1 cellular context compared by ENCODE assay signal in the genomic region with DNA sequence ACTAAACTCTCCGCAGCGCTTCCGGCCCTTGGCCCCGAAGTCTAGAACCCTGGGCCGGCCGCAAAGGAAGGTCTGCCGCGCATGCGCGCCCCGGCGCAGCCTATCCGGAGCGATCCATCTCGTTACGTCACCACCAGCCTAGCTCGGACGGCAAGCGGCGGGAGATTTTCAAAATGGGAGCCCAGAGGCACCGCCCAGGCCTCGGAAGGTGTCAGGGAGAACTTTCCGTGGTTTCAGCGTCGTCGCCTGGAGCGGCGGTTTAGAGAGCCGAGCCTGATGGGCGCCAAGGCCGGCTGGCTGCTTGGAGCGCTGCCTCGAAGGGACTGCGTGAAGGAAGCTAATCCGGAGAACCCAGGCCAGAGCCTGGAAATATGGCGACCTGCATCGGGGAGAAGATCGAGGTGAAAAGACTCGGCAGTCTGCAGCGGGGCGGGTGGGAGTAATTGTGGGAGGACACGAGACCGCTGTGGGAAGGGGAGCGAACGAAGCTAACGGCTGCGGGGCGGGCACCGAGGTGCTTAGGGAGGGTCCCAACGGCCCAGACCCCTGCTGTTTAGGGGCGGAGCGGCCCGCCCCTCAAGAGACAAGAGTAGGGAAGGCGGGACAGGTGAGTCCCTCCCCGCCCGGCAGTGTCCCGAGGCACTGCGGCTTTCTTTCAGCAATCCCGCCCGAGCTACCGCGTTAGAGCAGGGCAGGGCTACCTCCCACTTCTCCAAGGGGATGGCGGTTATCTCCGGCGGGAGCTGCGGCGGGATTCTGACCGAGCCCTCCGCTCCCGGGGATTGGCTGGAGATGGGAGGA.
TF ChIP-seq lines count a peak whose summit lies in the region.

A gene (plus strand): TSS at position 130 of the 801 bp plus-strand sequence. CDS start 242 bp downstream, at position 372.

TF ChIP-seq in HepG2, 621 proteins besides CTCF, POLR2A, EP300 and RAD21 (continued from another document and continues in another):
- TF ChIP-seq, protein P1, sequence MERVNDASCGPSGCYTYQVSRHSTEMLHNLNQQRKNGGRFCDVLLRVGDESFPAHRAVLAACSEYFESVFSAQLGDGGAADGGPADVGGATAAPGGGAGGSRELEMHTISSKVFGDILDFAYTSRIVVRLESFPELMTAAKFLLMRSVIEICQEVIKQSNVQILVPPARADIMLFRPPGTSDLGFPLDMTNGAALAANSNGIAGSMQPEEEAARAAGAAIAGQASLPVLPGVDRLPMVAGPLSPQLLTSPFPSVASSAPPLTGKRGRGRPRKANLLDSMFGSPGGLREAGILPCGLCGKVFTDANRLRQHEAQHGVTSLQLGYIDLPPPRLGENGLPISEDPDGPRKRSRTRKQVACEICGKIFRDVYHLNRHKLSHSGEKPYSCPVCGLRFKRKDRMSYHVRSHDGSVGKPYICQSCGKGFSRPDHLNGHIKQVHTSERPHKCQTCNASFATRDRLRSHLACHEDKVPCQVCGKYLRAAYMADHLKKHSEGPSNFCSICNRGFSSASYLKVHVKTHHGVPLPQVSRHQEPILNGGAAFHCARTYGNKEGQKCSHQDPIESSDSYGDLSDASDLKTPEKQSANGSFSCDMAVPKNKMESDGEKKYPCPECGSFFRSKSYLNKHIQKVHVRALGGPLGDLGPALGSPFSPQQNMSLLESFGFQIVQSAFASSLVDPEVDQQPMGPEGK (CRISPR knock-in tag; IDR thresholded peaks at IDR 0.05) = no peak
- TF ChIP-seq RXRB (CRISPR knock-in tag; IDR thresholded peaks at IDR 0.05; ENCODE audit: borderline replicate concordance) (peak; percentile 43; the same call in 1 of the 2 replicates), ZNF552 (CRISPR knock-in tag; IDR thresholded peaks at IDR 0.05; ENCODE audit: borderline replicate concordance) (no peak), TBP (CRISPR knock-in tag; IDR thresholded peaks at IDR 0.05) (no peak), ZNF274 (CRISPR knock-in tag; IDR thresholded peaks at IDR 0.05) (peak; percentile 46; the same call in 1 of the 2 replicates), SRY (CRISPR knock-in tag; IDR thresholded peaks at IDR 0.05) (peak; percentile 74; the same call in 1 of the 2 replicates), ZIK1 (CRISPR knock-in tag; IDR thresholded peaks at IDR 0.05; ENCODE audit: borderline replicate concordance, low read depth) (no peak), KDM4B (CRISPR knock-in tag; IDR thresholded peaks at IDR 0.05) (0 out of 2 replicates have a peak, but pooled peaks have one; percentile 28), NFKB2 (CRISPR knock-in tag; IDR thresholded peaks at IDR 0.05; ENCODE audit: borderline replicate concordance) (peak; percentile 93; the same call in 1 of the 2 replicates), ZNF670 (CRISPR knock-in tag; IDR thresholded peaks at IDR 0.05; ENCODE audit: borderline replicate concordance) (0 out of 2 replicates have a peak, but pooled peaks have one; percentile 26), RFX1 (IDR thresholded peaks at IDR 0.05) (no peak), ZNF251 (CRISPR knock-in tag; IDR thresholded peaks at IDR 0.05) (no peak), SNAPC2 (CRISPR knock-in tag; IDR thresholded peaks at IDR 0.05) (peak; percentile 74; the same call in 1 of the 2 replicates), TOE1 (CRISPR knock-in tag; IDR thresholded peaks at IDR 0.05) (no peak), KLF6 (CRISPR knock-in tag; IDR thresholded peaks at IDR 0.05) (peak; percentile 58; the same call in 1 of the 2 replicates), NPAS2 (CRISPR knock-in tag; IDR thresholded peaks at IDR 0.05; ENCODE audit: borderline replicate concordance) (no peak), ZNF138 (CRISPR knock-in tag; IDR thresholded peaks at IDR 0.05; ENCODE audit: low read depth) (no peak), SPEN (CRISPR knock-in tag; IDR thresholded peaks at IDR 0.05; ENCODE audit: low read depth) (peak; percentile 61; the same call in 1 of the 2 replicates), ERF (CRISPR knock-in tag; IDR thresholded peaks at IDR 0.05) (0 out of 2 replicates have a peak, but pooled peaks have one; percentile 2), MAFK (conservative IDR thresholded peaks at IDR 0.05 in 1 of 2, IDR thresholded peaks at IDR 0.05 in 1 of 2; ENCODE audit: low read length in 2 of 2) (no peak), ZNF33A (CRISPR knock-in tag; IDR thresholded peaks at IDR 0.05; ENCODE audit: borderline replicate concordance) (no peak), ZFP36 (IDR thresholded peaks at IDR 0.05; ENCODE audit: borderline replicate concordance, low read depth, low read length, partially characterized antibody) (no peak), ZFAT (CRISPR knock-in tag; conservative IDR thresholded peaks at IDR 0.05) (no peak), FOSL1 (CRISPR knock-in tag; IDR thresholded peaks at IDR 0.05; ENCODE audit: borderline replicate concordance) (no peak), BHLHE40 (IDR thresholded peaks at IDR 0.05; ENCODE audit: low read length) (no peak), ZNF329 (CRISPR knock-in tag; IDR thresholded peaks at IDR 0.05; ENCODE audit: low read depth) (0 out of 2 replicates have a peak, but pooled peaks have one; percentile 49), CREM (IDR thresholded peaks at IDR 0.05) (peak; percentile 86), CREM (CRISPR knock-in tag; IDR thresholded peaks at IDR 0.05) (no peak; the same call in 1 of the 2 replicates), PAWR (CRISPR knock-in tag; IDR thresholded peaks at IDR 0.05; ENCODE audit: borderline replicate concordance) (no peak; the same call in 1 of the 2 replicates), FOXP1 (IDR thresholded peaks at IDR 0.05) (no peak), FOXP1 (CRISPR knock-in tag; IDR thresholded peaks at IDR 0.05) (no peak), ZNF766 (CRISPR knock-in tag; IDR thresholded peaks at IDR 0.05; ENCODE audit: borderline replicate concordance) (no peak; the same call in 1 of the 2 replicates), ZNF121 (CRISPR knock-in tag; IDR thresholded peaks at IDR 0.05) (peak; percentile 95), MYNN (CRISPR knock-in tag; IDR thresholded peaks at IDR 0.05; ENCODE audit: low read depth) (no peak), IRX3 (CRISPR knock-in tag; IDR thresholded peaks at IDR 0.05; ENCODE audit: borderline replicate concordance, low read depth) (peak; percentile 72; the same call in 1 of the 2 replicates), NFE2L2 (IDR thresholded peaks at IDR 0.05; ENCODE audit: low read length) (no peak), ZNF615 (CRISPR knock-in tag; IDR thresholded peaks at IDR 0.05; ENCODE audit: borderline replicate concordance) (0 out of 2 replicates have a peak, but pooled peaks have one; percentile 85), HCFC1 (IDR thresholded peaks at IDR 0.05; ENCODE audit: low read depth, low read length) (peak; percentile 36; the same call in 1 of the 2 replicates)
- TF ChIP-seq, protein P2, sequence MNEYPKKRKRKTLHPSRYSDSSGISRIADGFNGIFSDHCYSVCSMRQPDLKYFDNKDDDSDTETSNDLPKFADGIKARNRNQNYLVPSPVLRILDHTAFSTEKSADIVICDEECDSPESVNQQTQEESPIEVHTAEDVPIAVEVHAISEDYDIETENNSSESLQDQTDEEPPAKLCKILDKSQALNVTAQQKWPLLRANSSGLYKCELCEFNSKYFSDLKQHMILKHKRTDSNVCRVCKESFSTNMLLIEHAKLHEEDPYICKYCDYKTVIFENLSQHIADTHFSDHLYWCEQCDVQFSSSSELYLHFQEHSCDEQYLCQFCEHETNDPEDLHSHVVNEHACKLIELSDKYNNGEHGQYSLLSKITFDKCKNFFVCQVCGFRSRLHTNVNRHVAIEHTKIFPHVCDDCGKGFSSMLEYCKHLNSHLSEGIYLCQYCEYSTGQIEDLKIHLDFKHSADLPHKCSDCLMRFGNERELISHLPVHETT (CRISPR knock-in tag; conservative IDR thresholded peaks at IDR 0.05) = no peak
- TF ChIP-seq, protein P3, sequence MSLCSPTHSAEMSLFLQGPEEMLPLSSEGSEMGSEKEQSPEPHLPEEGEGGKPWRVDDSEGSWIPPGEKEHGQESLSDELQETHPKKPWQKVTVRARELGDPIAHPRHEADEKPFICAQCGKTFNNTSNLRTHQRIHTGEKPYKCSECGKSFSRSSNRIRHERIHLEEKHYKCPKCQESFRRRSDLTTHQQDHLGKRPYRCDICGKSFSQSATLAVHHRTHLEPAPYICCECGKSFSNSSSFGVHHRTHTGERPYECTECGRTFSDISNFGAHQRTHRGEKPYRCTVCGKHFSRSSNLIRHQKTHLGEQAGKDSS (CRISPR knock-in tag; IDR thresholded peaks at IDR 0.05; ENCODE audit: borderline replicate concordance, low read depth) = no peak
- TF ChIP-seq, protein P4, sequence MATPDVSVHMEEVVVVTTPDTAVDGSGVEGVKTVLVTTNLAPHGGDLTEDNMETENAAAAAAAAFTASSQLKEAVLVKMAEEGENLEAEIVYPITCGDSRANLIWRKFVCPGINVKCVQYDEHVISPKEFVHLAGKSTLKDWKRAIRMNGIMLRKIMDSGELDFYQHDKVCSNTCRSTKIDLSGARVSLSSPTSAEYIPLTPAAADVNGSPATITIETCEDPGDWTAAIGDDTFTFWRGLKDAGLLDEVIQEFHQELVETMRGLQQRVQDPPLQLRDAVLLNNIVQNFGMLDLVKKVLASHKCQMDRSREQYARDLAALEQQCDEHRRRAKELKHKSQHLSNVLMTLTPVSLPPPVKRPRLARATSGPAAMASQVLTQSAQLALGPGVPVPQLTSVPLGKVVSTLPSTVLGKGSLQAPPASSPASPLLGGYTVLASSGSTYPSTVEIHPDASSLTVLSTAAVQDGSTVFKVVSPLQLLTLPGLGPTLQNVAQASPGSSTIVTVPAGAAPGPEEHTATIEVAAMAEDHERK (CRISPR knock-in tag; IDR thresholded peaks at IDR 0.05; ENCODE audit: low read depth) = no peak
- TF ChIP-seq, protein P5, sequence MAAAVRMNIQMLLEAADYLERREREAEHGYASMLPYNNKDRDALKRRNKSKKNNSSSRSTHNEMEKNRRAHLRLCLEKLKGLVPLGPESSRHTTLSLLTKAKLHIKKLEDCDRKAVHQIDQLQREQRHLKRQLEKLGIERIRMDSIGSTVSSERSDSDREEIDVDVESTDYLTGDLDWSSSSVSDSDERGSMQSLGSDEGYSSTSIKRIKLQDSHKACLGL (CRISPR knock-in tag; IDR thresholded peaks at IDR 0.05) = peak; percentile 91
- TF ChIP-seq, protein P6, sequence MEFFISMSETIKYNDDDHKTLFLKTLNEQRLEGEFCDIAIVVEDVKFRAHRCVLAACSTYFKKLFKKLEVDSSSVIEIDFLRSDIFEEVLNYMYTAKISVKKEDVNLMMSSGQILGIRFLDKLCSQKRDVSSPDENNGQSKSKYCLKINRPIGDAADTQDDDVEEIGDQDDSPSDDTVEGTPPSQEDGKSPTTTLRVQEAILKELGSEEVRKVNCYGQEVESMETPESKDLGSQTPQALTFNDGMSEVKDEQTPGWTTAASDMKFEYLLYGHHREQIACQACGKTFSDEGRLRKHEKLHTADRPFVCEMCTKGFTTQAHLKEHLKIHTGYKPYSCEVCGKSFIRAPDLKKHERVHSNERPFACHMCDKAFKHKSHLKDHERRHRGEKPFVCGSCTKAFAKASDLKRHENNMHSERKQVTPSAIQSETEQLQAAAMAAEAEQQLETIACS (CRISPR knock-in tag; IDR thresholded peaks at IDR 0.05) = no peak
- TF ChIP-seq, protein P7, sequence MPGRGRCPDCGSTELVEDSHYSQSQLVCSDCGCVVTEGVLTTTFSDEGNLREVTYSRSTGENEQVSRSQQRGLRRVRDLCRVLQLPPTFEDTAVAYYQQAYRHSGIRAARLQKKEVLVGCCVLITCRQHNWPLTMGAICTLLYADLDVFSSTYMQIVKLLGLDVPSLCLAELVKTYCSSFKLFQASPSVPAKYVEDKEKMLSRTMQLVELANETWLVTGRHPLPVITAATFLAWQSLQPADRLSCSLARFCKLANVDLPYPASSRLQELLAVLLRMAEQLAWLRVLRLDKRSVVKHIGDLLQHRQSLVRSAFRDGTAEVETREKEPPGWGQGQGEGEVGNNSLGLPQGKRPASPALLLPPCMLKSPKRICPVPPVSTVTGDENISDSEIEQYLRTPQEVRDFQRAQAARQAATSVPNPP (CRISPR knock-in tag; IDR thresholded peaks at IDR 0.05) = no peak
- TF ChIP-seq, protein P8, sequence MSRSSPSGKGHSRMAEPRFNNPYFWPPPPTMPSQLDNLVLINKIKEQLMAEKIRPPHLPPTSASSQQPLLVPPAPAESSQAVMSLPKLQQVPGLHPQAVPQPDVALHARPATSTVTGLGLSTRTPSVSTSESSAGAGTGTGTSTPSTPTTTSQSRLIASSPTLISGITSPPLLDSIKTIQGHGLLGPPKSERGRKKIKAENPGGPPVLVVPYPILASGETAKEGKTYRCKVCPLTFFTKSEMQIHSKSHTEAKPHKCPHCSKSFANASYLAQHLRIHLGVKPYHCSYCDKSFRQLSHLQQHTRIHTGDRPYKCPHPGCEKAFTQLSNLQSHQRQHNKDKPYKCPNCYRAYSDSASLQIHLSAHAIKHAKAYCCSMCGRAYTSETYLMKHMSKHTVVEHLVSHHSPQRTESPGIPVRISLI (CRISPR knock-in tag; IDR thresholded peaks at IDR 0.05; ENCODE audit: borderline replicate concordance) = no peak
- TF ChIP-seq, protein P9, sequence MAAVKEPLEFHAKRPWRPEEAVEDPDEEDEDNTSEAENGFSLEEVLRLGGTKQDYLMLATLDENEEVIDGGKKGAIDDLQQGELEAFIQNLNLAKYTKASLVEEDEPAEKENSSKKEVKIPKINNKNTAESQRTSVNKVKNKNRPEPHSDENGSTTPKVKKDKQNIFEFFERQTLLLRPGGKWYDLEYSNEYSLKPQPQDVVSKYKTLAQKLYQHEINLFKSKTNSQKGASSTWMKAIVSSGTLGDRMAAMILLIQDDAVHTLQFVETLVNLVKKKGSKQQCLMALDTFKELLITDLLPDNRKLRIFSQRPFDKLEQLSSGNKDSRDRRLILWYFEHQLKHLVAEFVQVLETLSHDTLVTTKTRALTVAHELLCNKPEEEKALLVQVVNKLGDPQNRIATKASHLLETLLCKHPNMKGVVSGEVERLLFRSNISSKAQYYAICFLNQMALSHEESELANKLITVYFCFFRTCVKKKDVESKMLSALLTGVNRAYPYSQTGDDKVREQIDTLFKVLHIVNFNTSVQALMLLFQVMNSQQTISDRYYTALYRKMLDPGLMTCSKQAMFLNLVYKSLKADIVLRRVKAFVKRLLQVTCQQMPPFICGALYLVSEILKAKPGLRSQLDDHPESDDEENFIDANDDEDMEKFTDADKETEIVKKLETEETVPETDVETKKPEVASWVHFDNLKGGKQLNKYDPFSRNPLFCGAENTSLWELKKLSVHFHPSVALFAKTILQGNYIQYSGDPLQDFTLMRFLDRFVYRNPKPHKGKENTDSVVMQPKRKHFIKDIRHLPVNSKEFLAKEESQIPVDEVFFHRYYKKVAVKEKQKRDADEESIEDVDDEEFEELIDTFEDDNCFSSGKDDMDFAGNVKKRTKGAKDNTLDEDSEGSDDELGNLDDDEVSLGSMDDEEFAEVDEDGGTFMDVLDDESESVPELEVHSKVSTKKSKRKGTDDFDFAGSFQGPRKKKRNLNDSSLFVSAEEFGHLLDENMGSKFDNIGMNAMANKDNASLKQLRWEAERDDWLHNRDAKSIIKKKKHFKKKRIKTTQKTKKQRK (IDR thresholded peaks at IDR 0.05; ENCODE audit: low read length) = no peak
- TF ChIP-seq, protein P10, sequence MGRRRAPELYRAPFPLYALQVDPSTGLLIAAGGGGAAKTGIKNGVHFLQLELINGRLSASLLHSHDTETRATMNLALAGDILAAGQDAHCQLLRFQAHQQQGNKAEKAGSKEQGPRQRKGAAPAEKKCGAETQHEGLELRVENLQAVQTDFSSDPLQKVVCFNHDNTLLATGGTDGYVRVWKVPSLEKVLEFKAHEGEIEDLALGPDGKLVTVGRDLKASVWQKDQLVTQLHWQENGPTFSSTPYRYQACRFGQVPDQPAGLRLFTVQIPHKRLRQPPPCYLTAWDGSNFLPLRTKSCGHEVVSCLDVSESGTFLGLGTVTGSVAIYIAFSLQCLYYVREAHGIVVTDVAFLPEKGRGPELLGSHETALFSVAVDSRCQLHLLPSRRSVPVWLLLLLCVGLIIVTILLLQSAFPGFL (CRISPR knock-in tag; IDR thresholded peaks at IDR 0.05) = no peak; the same call in 1 of the 2 replicates
